ENCODE assay signal across 9 cellular contexts in genomic region chr5:122112063-122112462, GRCh38. TPM values are rescaled to one million over a fixed set of nuclear protein-coding genes. Genes with fewer than 3 reads are reported as not detected.
"Had no signal": no experiment of that assay in that cellular context is flagged by ENCODE, and none has a peak within 500 bp of the region (broad histone marks: within the 10 kb centered on the region; RNA-seq: fewer than 3 reads in every experiment).

No MANE protein-coding gene starts in this region.

- H3K4me1 Mint-ChIP-seq: IgD-negative memory B cell had no signal

- H3K36me3 ChIP-seq: HAP-1 had no signal

- H3K9me3 ChIP-seq: HAP-1 had no signal

- DNase-seq: GM23248, GOT3, H7, HFFc6 had no signal

- ATAC-seq: HCT116, HepG2 had no signal

- H3K27ac ChIP-seq: GM23248, HL-60 had no signal

- H3K27ac Mint-ChIP-seq: HFFc6, IgD-negative memory B cell had no signal

- H3K4me1 ChIP-seq: HAP-1 had no signal

- H3K36me3 Mint-ChIP-seq: IgD-negative memory B cell had no signal

- H3K9ac ChIP-seq: GM23248 had no signal

- FAIRE-seq: HepG2 had no signal

- H3K9me3 Mint-ChIP-seq: HFFc6, IgD-negative memory B cell had no signal

- H3K4me3 ChIP-seq: GM23248, HAP-1 had no signal

- H3K4me3 Mint-ChIP-seq: HFFc6 had no signal

RNA-seq across cellular contexts. Expression of gene ZNF474, which starts 17.3 kb away (rescaled TPM):
- total RNA-seq: H7 had no signal
- polyA plus RNA-seq: HepG2 had no signal

RNA-seq across cellular contexts. Expression of gene LOX, which starts 34.0 kb away (rescaled TPM):
- polyA plus RNA-seq: IgD-negative memory B cell had no signal
